In the genomic region with DNA sequence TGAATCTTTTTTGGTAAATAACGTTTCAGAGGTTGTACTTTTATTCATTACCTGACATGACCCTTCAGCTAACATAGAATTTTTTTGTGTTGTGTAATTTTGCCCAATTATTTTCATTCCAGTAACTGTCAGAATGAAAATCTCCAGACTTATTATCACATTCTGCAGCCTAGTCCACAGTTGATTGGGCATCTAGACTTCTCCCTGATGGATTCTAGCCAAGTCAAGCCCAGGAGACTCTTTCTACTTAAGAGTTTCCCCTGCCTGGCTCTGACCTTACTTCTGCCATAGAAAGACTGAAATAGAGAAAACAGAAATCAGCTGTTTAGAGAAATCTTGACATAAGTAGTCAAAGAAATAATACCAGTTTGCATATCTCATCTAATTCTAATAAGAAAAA, we compare ENCODE assay signal across 23 cellular contexts.
"Had no signal": no experiment of that assay in that cellular context is flagged by ENCODE, and none has a peak within 500 bp of the region (broad histone marks: within the 10 kb centered on the region; RNA-seq: fewer than 3 reads in every experiment).

No MANE protein-coding gene starts in this region.

- H3K4me3 ChIP-seq: PC-9 had no signal

- DNase-seq: activated CD4-positive, alpha-beta memory T cell treated with anti-CD3 and anti-CD28 coated beads for 36 hours; activated CD4-positive, alpha-beta T cell treated with anti-CD3 and anti-CD28 coated beads, Interleukin-2, amount 10 ng/mL, durations not matched to agents 7 days and 5 days; activated CD4-positive, CD25-positive, alpha-beta regulatory T cell; activated CD8-positive, alpha-beta memory T cell treated with anti-CD3 and anti-CD28 coated beads for 24 hours; activated effector memory CD4-positive, alpha-beta T cell treated with anti-CD3 and anti-CD28 coated beads, Interleukin-2, amount 50 U/mL, for 16 hours; activated naive CD4-positive, alpha-beta T cell treated with Interleukin-2 at 50 U/mL for 16 hours; activated naive CD8-positive, alpha-beta T cell treated with anti-CD3 and anti-CD28 coated beads, Interleukin-2, amount 50 U/mL, for 24 hours; activated T-cell treated with anti-CD3 and anti-CD28 coated beads, Interleukin-2, amount 50 U/mL, for 4 hours; amygdala; MV-4-11; NCI-H1092 treated with DMSO at 0.1 percent for 48 hours; NCI-H1417 treated with DMSO at 0.1 percent for 48 hours; NCI-H1694; NCI-H2029; NCI-H2107; NCI-H2171 treated with DMSO at 0.1 percent for 48 hours; NCI-H510A treated with DMSO at 0.1 percent for 48 hours; NCI-H69; PC-9; SHP77 treated with DMSO at 0.1 percent for 48 hours; T-cell; T-helper 2 cell had no signal

- ATAC-seq: activated naive CD4-positive, alpha-beta T cell treated with anti-CD3 and anti-CD28 coated beads, Interleukin-2, amount 50 U/mL, for 72 hours; activated naive CD8-positive, alpha-beta T cell treated with anti-CD3 and anti-CD28 coated beads, Interleukin-2, amount 50 U/mL, for 24 hours; activated T-cell treated with anti-CD3 and anti-CD28 coated beads, Interleukin-2, amount 50 U/mL, for 4 hours; T-cell had no signal
